Comparison of ENCODE assay signal across 17 cellular contexts in the genomic region with DNA sequence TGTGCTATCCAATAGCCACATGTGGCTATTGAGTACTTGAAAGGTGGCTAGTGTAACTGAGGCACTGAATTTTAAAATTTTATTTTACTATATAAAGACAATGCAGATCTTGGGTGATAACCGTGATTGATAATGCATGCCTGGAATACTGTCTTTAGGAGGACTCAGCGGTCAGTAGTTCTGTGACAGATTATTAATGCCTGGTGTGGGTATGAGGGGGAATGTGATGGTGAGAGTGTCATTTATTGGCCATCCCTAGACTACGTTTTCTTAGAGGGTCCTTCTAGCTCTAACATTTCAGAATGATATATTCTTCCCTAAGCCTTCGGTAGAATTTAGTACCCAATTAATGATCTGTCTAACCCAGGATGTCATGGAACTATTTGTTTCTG.
DNase-seq lines count a peak whose midpoint lies in the region; ATAC-seq and TF ChIP-seq lines count a peak whose summit lies in the region.
"Had no signal": no experiment of that assay in that cellular context is flagged by ENCODE, and none has a peak within 500 bp of the region (broad histone marks: within the 10 kb centered on the region; RNA-seq: fewer than 3 reads in every experiment).

No MANE protein-coding gene starts in this region.

- no peaks in the 10 kb centered on the region for H3K36me3 Mint-ChIP-seq in activated CD4-positive, alpha-beta T cell treated with anti-CD3 and anti-CD28 coated beads, Interleukin-2, amount 10 ng/mL, durations not matched to agents 24 days and 14 days (ENCODE audit: low read depth)
- H3K36me3 Mint-ChIP-seq in activated T-helper 17 cell treated with anti-CD3 and anti-CD28 coated beads, Interleukin-2, amount 50 U/mL, for 72 hours (ENCODE audit: low read depth) = no peaks in the 10 kb centered on the region
- no peaks in the 10 kb centered on the region for H3K36me3 Mint-ChIP-seq in nephron progenitor cell (ENCODE audit: low read depth)
- H3K36me3 Mint-ChIP-seq: CD14-positive monocyte had no signal

- POLR2A ChIA-PET in HEK293 (lab: Yijun Ruan, JAX) = no interaction called here

- TF ChIP-seq CTCF in HEK293 (tag by site-specific recombination; IDR thresholded peaks at IDR 0.05) (no peak), nephron progenitor cell (IDR thresholded peaks at IDR 0.05) (no peak)

- no peak overlapping the region for H3K27ac ChIP-seq in HEK293 (ENCODE audit: extremely low read depth, low read depth, low read length)
- H3K27ac ChIP-seq: adrenal gland, esophagus muscularis mucosa, upper lobe of right lung had no signal

- intact Hi-C loops in activated CD4-positive, alpha-beta T cell treated with anti-CD3 and anti-CD28 coated beads, Interleukin-2, amount 10 ng/mL, durations not matched to agents 24 days and 14 days (cut with micrococcal nuclease) = loop anchor here (1.0 to 2.0 kb wide), 3 partner anchors 33 to 157 kb away; a partner anchor contains a TSS

- no peaks in the 10 kb centered on the region for H3K9me3 ChIP-seq in HEK293 (ENCODE audit: control insufficient read depth, insufficient read depth, low read depth, low read length)
- H3K9me3 ChIP-seq: adrenal gland, upper lobe of right lung had no signal

- peaks cover 22% of the 10 kb centered on the region for H3K4me1 Mint-ChIP-seq in activated CD4-positive, alpha-beta T cell treated with anti-CD3 and anti-CD28 coated beads, Interleukin-2, amount 10 ng/mL, durations not matched to agents 24 days and 14 days
- H3K4me1 Mint-ChIP-seq in activated T-helper 17 cell treated with anti-CD3 and anti-CD28 coated beads, Interleukin-2, amount 50 U/mL, for 72 hours = peaks cover 19% of the 10 kb centered on the region
- H3K4me1 Mint-ChIP-seq in nephron progenitor cell = peaks cover 6% of the 10 kb centered on the region
- H3K4me1 Mint-ChIP-seq: CD14-positive monocyte had no signal

- H3K4me3 Mint-ChIP-seq in activated CD4-positive, alpha-beta T cell treated with anti-CD3 and anti-CD28 coated beads, Interleukin-2, amount 10 ng/mL, durations not matched to agents 24 days and 14 days = peak overlapping the region; percentile 71
- H3K4me3 Mint-ChIP-seq in activated T-helper 17 cell treated with anti-CD3 and anti-CD28 coated beads, Interleukin-2, amount 50 U/mL, for 72 hours = peak overlapping the region; percentile 73
- H3K4me3 Mint-ChIP-seq in nephron progenitor cell = no peak overlapping the region
- H3K4me3 Mint-ChIP-seq: CD14-positive monocyte had no signal

- peaks cover 3% of the 10 kb centered on the region for H3K27me3 Mint-ChIP-seq in activated CD4-positive, alpha-beta T cell treated with anti-CD3 and anti-CD28 coated beads, Interleukin-2, amount 10 ng/mL, durations not matched to agents 24 days and 14 days
- no peaks in the 10 kb centered on the region for H3K27me3 Mint-ChIP-seq in activated T-helper 17 cell treated with anti-CD3 and anti-CD28 coated beads, Interleukin-2, amount 50 U/mL, for 72 hours
- peaks cover 27% of the 10 kb centered on the region for H3K27me3 Mint-ChIP-seq in nephron progenitor cell (ENCODE audit: low read depth, poor library complexity)

- CTCF ChIA-PET in HEK293 (lab: Yijun Ruan, JAX) = no interaction called here

- no peak for DNase-seq in activated CD4-positive, alpha-beta T cell treated with anti-CD3 and anti-CD28 coated beads, Interleukin-2, amount 10 ng/mL, durations not matched to agents 24 days and 14 days
- no peak for DNase-seq in activated CD4-positive, alpha-beta T cell treated with anti-CD3 and anti-CD28 coated beads, Interleukin-2, amount 50 U/mL, for 1 hour
- DNase-seq in nephron progenitor cell (no peak), putamen (ENCODE audit: low spot score) (no peak)
- DNase-seq: glutamatergic neuron, Kasumi-1, NCI-H1417 treated with DMSO at 0.1 percent for 48 hours, NCI-H2171 treated with DMSO at 0.1 percent for 48 hours, upper lobe of right lung had no signal

- no peaks in the 10 kb centered on the region for H3K4me1 ChIP-seq in HEK293 (ENCODE audit: control insufficient read depth, insufficient read depth, low read length)
- H3K4me1 ChIP-seq: esophagus muscularis mucosa, upper lobe of right lung had no signal

- peak overlapping the region; percentile 98 for H3K27ac Mint-ChIP-seq in activated CD4-positive, alpha-beta T cell treated with anti-CD3 and anti-CD28 coated beads, Interleukin-2, amount 10 ng/mL, durations not matched to agents 24 days and 14 days
- peak overlapping the region; percentile 93 for H3K27ac Mint-ChIP-seq in activated T-helper 17 cell treated with anti-CD3 and anti-CD28 coated beads, Interleukin-2, amount 50 U/mL, for 72 hours
- peak overlapping the region; percentile 15 for H3K27ac Mint-ChIP-seq in nephron progenitor cell
- H3K27ac Mint-ChIP-seq: CD14-positive monocyte had no signal

- H3K36me3 ChIP-seq in HEK293 (ENCODE audit: control insufficient read depth in 2 of 2, insufficient read depth in 1 of 2, low read length in 2 of 2) = no peaks in the 10 kb centered on the region
- H3K36me3 ChIP-seq: adrenal gland, esophagus muscularis mucosa, upper lobe of right lung had no signal

- no peak for ATAC-seq in activated T-helper 17 cell treated with anti-CD3 and anti-CD28 coated beads, Interleukin-2, amount 50 U/mL, for 72 hours (replicated peaks)
- ATAC-seq in GM21360 (IDR thresholded peaks at IDR 0.05; ENCODE audit: unreplicated experiment) = no peak
- no peak for ATAC-seq in HG02938 (IDR thresholded peaks at IDR 0.05; ENCODE audit: unreplicated experiment)
- ATAC-seq: upper lobe of right lung had no signal

- H3K9me3 Mint-ChIP-seq in activated CD4-positive, alpha-beta T cell treated with anti-CD3 and anti-CD28 coated beads, Interleukin-2, amount 10 ng/mL, durations not matched to agents 24 days and 14 days = peaks cover 10% of the 10 kb centered on the region
- H3K9me3 Mint-ChIP-seq in activated T-helper 17 cell treated with anti-CD3 and anti-CD28 coated beads, Interleukin-2, amount 50 U/mL, for 72 hours = no peaks in the 10 kb centered on the region
- no peaks in the 10 kb centered on the region for H3K9me3 Mint-ChIP-seq in nephron progenitor cell

- H3K4me3 ChIP-seq in HEK293 (ENCODE audit: low read depth, low read length) = no peak overlapping the region
- H3K4me3 ChIP-seq: adrenal gland, esophagus muscularis mucosa, skin epidermis, upper lobe of right lung had no signal

TF ChIP-seq in HEK293, 187 proteins besides CTCF, POLR2A, EP300 and RAD21:
- TF ChIP-seq ZBTB17 (tag by site-specific recombination; IDR thresholded peaks at IDR 0.05) (peak; percentile 41; the same call in 1 of the 2 replicates), ZXDB (tag by site-specific recombination; IDR thresholded peaks at IDR 0.05) (no peak)

Comparison
In these comparisons a context has a peak if more than half of its experiments do, and no peak if none do; other contexts are left out.
1. H3K27ac Mint-ChIP-seq: peak in every context shown above with its lines; median percentile 98 in activated CD4-positive, alpha-beta T cell treated with anti-CD3 and anti-CD28 coated beads, Interleukin-2, amount 10 ng/mL, durations not matched to agents 24 days and 14 days; 93 in activated T-helper 17 cell treated with anti-CD3 and anti-CD28 coated beads, Interleukin-2, amount 50 U/mL, for 72 hours; 15 in nephron progenitor cell.